In the genomic region with DNA sequence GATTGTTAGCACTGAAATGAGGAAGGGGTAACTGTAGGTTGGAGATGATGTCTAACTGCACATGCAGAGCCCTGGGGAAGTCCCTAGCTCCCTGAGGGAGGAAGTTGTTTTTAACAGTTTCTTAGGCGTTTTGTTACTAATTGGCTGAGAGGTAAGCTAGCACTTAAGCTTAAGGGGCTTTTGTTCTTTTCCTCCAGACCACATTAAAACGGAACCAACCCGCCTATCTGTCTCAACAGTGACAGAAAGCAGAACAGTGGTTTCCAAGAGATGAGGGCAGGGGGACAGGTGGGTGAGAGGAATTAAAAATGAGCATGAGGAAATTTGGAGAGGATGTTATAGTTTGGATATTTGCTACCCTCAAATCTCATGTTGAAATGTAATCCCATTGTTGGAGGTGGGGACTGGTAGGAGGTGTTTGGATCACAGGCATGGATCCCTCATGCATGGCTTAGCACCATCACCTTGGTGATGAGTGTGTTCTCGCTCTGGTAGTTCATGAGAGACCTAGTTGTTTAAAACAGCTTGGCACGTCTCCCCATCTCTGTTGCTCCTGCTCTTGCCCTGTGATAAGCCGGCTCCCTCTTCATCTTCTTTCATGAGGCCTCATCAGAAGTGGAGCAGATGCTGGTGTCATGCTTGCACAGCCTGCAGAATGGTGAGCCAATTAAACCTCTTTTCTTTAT, we compare ENCODE assay signal across 8 cellular contexts. TPM values are rescaled to one million over a fixed set of nuclear protein-coding genes. Genes with fewer than 3 reads are reported as not detected.
DNase-seq lines count a peak whose midpoint lies in the region; ATAC-seq and TF ChIP-seq lines count a peak whose summit lies in the region.

No MANE protein-coding gene starts in this region.

- no peaks in the 10 kb centered on the region for H3K27me3 Mint-ChIP-seq in activated B cell treated with CpG ODN at 0.5 μM for 24 hours

- H3K27me3 ChIP-seq in thyroid gland, result no peaks in the 10 kb centered on the region

- H3K9me3 ChIP-seq in thyroid gland, result no peaks in the 10 kb centered on the region

- no peak for TF ChIP-seq POLR2A in thyroid gland (IDR thresholded peaks at IDR 0.05)

- ATAC-seq in GM21737 (IDR thresholded peaks at IDR 0.05; ENCODE audit: unreplicated experiment) (peak; percentile 92), activated B cell treated with CpG ODN at 0.5 μM for 24 hours (ENCODE audit: low read depth) (peak; percentile 87)

- no peak overlapping the region for H3K4me3 ChIP-seq in thyroid gland (replicated peaks in 1 of 3)

- no peaks in the 10 kb centered on the region for H3K9me3 Mint-ChIP-seq in activated B cell treated with CpG ODN at 0.5 μM for 24 hours

- H3K4me1 Mint-ChIP-seq in activated B cell treated with CpG ODN at 0.5 μM for 24 hours, result peaks cover 63% of the 10 kb centered on the region

- peaks cover 8 to 10% of the 10 kb centered on the region in 2 donors for H3K4me1 ChIP-seq in thyroid gland

- no peaks in the 10 kb centered on the region for H3K36me3 ChIP-seq in thyroid gland

- CTCF ChIA-PET in activated B cell treated with CpG ODN at 0.5 μM for 24 hours (lab: Charles Lee), result interaction anchor here (1.0 to 1.6 kb wide), 8 partner anchors 15 to 172 kb away, joined by 3 to 7 read pairs (median 4); a partner anchor contains a TSS

- POLR2A ChIA-PET in activated B cell treated with CpG ODN at 0.5 μM for 24 hours (lab: Charles Lee), result interaction anchor here (0.6 to 3.3 kb wide), 20 partner anchors 10 to 185 kb away, joined by 3 to 91 read pairs (median 4); a partner anchor contains a TSS

- WGBS in thyroid gland, 2 donors, result 17 to 33% methylated on average over 6 of the region's 6 CpGs

- in situ Hi-C loops in GM13977 (cut with MboI; ENCODE audit: low pct_unique_long_range_greater_than_20kb, low sequenced_read_pairs, unreplicated experiment), result no loop called here

- intact Hi-C loops in activated B cell treated with CpG ODN at 0.5 μM for 24 hours (cut with micrococcal nuclease), result loop anchor here (1.0 to 5.0 kb wide), 6 partner anchors 39 to 588 kb away; a partner anchor contains a TSS
- intact Hi-C loops in thyroid gland (cut with DNase I), result no loop called here

- H3K27ac Mint-ChIP-seq in activated B cell treated with CpG ODN at 0.5 μM for 24 hours, result peak overlapping the region; percentile 99

- DNase-seq in GM13977 (ENCODE audit: low spot score), result peak; percentile 64
- peak; percentile 99 for DNase-seq in MV-4-11 (lab: John Stamatoyannopoulos, UW)
- DNase-seq in activated B cell treated with CpG ODN at 0.5 μM for 24 hours, result peak; percentile 44
- DNase-seq in glomerular visceral epithelial cell (ENCODE audit: extremely low spot score), result peak; percentile 49
- DNase-seq in thyroid gland, result peak; percentile 90 to 92
- DNase-seq in NCI-H2227 (lab: John Stamatoyannopoulos, UW; ENCODE audit: unreplicated experiment), result no peak
- no peak for DNase-seq in SHP77 (lab: John Stamatoyannopoulos, UW)

- H3K36me3 Mint-ChIP-seq in activated B cell treated with CpG ODN at 0.5 μM for 24 hours (ENCODE audit: low read depth), result peaks cover 9% of the 10 kb centered on the region

- peak overlapping the region; percentile 62 to 71 (median 69) for H3K27ac ChIP-seq in thyroid gland

- peak overlapping the region; percentile 82 for H3K4me3 Mint-ChIP-seq in activated B cell treated with CpG ODN at 0.5 μM for 24 hours

- TF ChIP-seq CTCF in GM13977 (IDR thresholded peaks at IDR 0.05; ENCODE audit: extremely low read depth, insufficient read depth, missing control alignments) (no peak), activated B cell treated with CpG ODN at 0.5 μM for 24 hours (IDR thresholded peaks at IDR 0.05) (no peak), thyroid gland (IDR thresholded peaks at IDR 0.05) (no peak)

RNA-seq across cellular contexts. Expression of a gene that starts 38.9 kb away (rescaled TPM):
- total RNA-seq in activated B cell treated with CpG ODN at 0.5 μM for 24 hours, result 11.9 and 13.1 TPM in 2 replicates
- total RNA-seq in thyroid gland, result 10 to 100 TPM in 2 of 4 donors, 1 to 10 TPM in 2; 8.8 to 13.2 (median 9.5) TPM

RNA-seq across cellular contexts. Expression of a gene that starts 44.6 kb away (rescaled TPM):
- total RNA-seq in activated B cell treated with CpG ODN at 0.5 μM for 24 hours (201 and 212 TPM in 2 replicates), thyroid gland (100 to 1,000 TPM; 173 to 361 (median 276) TPM)

RNA-seq across cellular contexts. Expression of a gene that starts 54.2 kb away (rescaled TPM):
- 114 and 122 TPM in 2 replicates for total RNA-seq in activated B cell treated with CpG ODN at 0.5 μM for 24 hours
- 10 to 100 TPM; 74.9 to 92.5 (median 83.8) TPM for total RNA-seq in thyroid gland

Comparison
In these comparisons a context has a peak if more than half of its experiments do, and no peak if none do; other contexts are left out.
1. DNase-seq: peak in GM13977 (single experiment), MV-4-11 (single experiment), activated B cell treated with CpG ODN at 0.5 μM for 24 hours (single experiment), glomerular visceral epithelial cell (single experiment) and thyroid gland (2 of 2); none in NCI-H2227 (single experiment) and SHP77 (0 of 2).